11 cellular contexts compared by ENCODE assay signal in the genomic region with DNA sequence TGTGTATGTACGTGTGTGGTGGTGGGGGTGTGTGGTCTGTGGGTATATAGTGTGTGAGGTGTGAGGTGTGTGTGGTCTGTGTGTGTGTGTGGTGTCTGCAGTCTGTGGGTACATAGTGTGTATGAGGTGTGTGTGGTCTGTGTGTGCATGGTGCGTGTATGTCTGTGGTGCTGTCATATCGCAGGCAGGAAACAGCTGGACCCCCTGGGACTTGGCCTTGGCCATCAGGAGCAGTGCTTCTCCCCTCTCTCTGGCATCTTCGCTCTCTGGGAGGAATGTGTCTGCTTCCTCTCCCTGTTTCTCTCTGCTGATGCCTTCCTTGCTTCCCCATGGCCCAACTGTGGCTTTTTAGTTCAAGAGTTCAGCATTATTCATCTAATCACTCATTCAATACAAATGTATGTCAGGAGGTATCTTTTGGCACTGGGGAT.
A peak's percentile ranks its signal among the peaks of the same experiment; 100 is the strongest.
DNase-seq lines count a peak whose midpoint lies in the region; ATAC-seq and TF ChIP-seq lines count a peak whose summit lies in the region.
"Had no signal": no experiment of that assay in that cellular context is flagged by ENCODE, and none has a peak within 500 bp of the region (broad histone marks: within the 10 kb centered on the region; RNA-seq: fewer than 3 reads in every experiment).

No MANE protein-coding gene starts in this region.

- TF ChIP-seq CTCF in natural killer cell (IDR thresholded peaks at IDR 0.05) (no peak), breast epithelium (IDR thresholded peaks at IDR 0.05) (no peak)

- ATAC-seq in natural killer cell (peak; percentile 62 to 88 (median 77)), HG03439 (IDR thresholded peaks at IDR 0.05; ENCODE audit: unreplicated experiment) (no peak), GM19324 (IDR thresholded peaks at IDR 0.05; ENCODE audit: low FRiP score, unreplicated experiment) (no peak)

- no peaks in the 10 kb centered on the region for H3K4me1 Mint-ChIP-seq in natural killer cell

- no peaks in the 10 kb centered on the region for H3K36me3 ChIP-seq in breast epithelium
- H3K36me3 ChIP-seq: spleen had no signal

- H3K36me3 Mint-ChIP-seq in natural killer cell: no peaks in the 10 kb centered on the region

- H3K9me3 Mint-ChIP-seq in natural killer cell: no peaks in the 10 kb centered on the region

- H3K27me3 Mint-ChIP-seq in natural killer cell (ENCODE audit: low read depth in 2 of 2): peaks cover 9 to 19% of the 10 kb centered on the region in 2 donors

- H3K4me1 ChIP-seq in breast epithelium: peaks cover 0 to 4% of the 10 kb centered on the region in 2 donors

- TF ChIP-seq POLR2A in breast epithelium (IDR thresholded peaks at IDR 0.05): no peak

- H3K9me3 ChIP-seq in breast epithelium: no peaks in the 10 kb centered on the region
- H3K9me3 ChIP-seq: spleen had no signal

- H3K4me3 ChIP-seq in breast epithelium: no peak overlapping the region
- H3K4me3 ChIP-seq: spleen had no signal

- no peaks in the 10 kb centered on the region for H3K27me3 ChIP-seq in breast epithelium
- H3K27me3 ChIP-seq: spleen had no signal

- DNase-seq in EL: peak; percentile 88
- peak; percentile 3 for DNase-seq in KG1 (lab: John Stamatoyannopoulos, UW)
- DNase-seq in cerebellum (ENCODE audit: low spot score): peak; percentile 35
- peak; percentile 42 for DNase-seq in natural killer cell
- no peak for DNase-seq in medulla oblongata (ENCODE audit: extremely low spot score)
- DNase-seq in breast epithelium (ENCODE audit: low spot score in 2 of 2): no peak
- DNase-seq: activated effector memory CD4-positive, alpha-beta T cell treated with anti-CD3 and anti-CD28 coated beads, Interleukin-2, amount 50 U/mL, for 16 hours; SHP77; spleen had no signal

- H3K4me3 Mint-ChIP-seq in natural killer cell: no peak overlapping the region

- no peak overlapping the region for H3K27ac ChIP-seq in breast epithelium
- H3K27ac ChIP-seq: spleen had no signal

- intact Hi-C loops in natural killer cell (cut with micrococcal nuclease) (loop anchor here (5.0 kb wide), 1 partner anchor 136 kb away; no protein-coding TSS in a partner anchor), breast epithelium (cut with DNase I; ENCODE audit: low total_unique reads) (no loop called here)

- no peak overlapping the region for H3K27ac Mint-ChIP-seq in natural killer cell

Comparison
In these comparisons a context has a peak if more than half of its experiments do, and no peak if none do; other contexts are left out.
1. DNase-seq: peak in EL (single experiment), KG1 (single experiment), cerebellum (single experiment) and natural killer cell (single experiment); none in medulla oblongata (single experiment) and breast epithelium (0 of 2).
2. ATAC-seq: peak in natural killer cell (3 of 3); none in HG03439 (single experiment) and GM19324 (single experiment).